ENCODE assay signal across 16 cellular contexts in the genomic region with DNA sequence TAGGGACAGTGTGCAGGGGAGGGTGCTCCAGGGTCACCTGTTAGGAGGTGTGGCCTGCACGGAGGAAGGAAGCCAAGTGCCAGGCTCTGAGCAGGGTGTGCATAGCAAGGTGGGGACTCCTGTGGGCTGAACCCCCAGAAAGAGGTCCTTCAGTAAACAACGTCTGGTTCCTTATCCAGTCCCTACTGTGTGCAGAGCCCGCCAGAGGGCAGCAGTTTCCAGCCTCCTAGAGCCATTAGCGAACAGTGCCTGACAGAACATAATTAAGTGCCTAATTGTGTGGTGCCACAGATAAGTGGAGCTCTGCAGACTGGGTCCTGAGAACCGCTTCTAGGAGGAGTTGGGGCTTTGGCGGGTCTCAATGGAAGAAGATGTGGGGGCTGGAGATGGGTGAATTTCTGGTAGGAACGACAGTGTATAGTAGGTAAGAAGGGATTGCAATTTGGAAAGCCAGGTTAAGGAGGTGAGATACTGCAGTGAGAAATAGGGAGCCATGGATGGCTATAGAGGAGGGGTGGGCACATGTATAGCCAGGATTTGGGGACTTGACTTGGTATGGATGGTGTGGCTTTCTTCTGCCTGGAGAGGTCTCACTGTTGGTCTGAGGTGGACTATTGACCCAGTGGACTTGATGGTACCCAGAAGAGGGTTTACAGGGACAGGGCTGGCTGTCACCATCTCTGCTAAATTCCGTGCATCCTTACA.
A peak's percentile ranks its signal among the peaks of the same experiment; 100 is the strongest.
DNase-seq lines count a peak whose midpoint lies in the region; ATAC-seq and TF ChIP-seq lines count a peak whose summit lies in the region.
"Had no signal": no experiment of that assay in that cellular context is flagged by ENCODE, and none has a peak within 500 bp of the region (broad histone marks: within the 10 kb centered on the region; RNA-seq: fewer than 3 reads in every experiment).

No MANE protein-coding gene starts in this region.

- CTCF ChIA-PET in WTC11 (lab: Charles Lee), result interaction anchor here (0.6 to 5.5 kb wide), 19 partner anchors 10 to 359 kb away, joined by 3 to 77 read pairs (median 4); no protein-coding TSS in a partner anchor

- ATAC-seq in WTC11, result peak; percentile 57
- no peak for ATAC-seq in GM21737 (IDR thresholded peaks at IDR 0.05; ENCODE audit: unreplicated experiment)
- no peak for ATAC-seq in HG02678 (IDR thresholded peaks at IDR 0.05; ENCODE audit: unreplicated experiment)
- ATAC-seq: activated CD8-positive, alpha-beta T cell treated with anti-CD3 and anti-CD28 coated beads, Interleukin-2, amount 10 ng/mL, durations not matched to agents 7 days and 5 days had no signal

- POLR2A ChIA-PET in WTC11 (lab: Charles Lee), result no interaction called here

- H3K27ac Mint-ChIP-seq in WTC11, result no peak overlapping the region
- H3K27ac Mint-ChIP-seq in neural progenitor cell, result no peak overlapping the region
- H3K27ac Mint-ChIP-seq: activated CD8-positive, alpha-beta T cell treated with anti-CD3 and anti-CD28 coated beads, Interleukin-2, amount 10 ng/mL, durations not matched to agents 7 days and 5 days; activated T-helper 1 cell treated with anti-CD3 and anti-CD28 coated beads, Interleukin-12 subunit alpha, Interleukin-12 subunit beta, Interleukin-2, Interleukin-4 antibody, amounts not matched to agents 30 ng/mL and 10 ng/mL and 1 ng/mL, durations not matched to agents 14 hours and 24 hours and 36 hours had no signal

- H3K4me1 ChIP-seq in KMS-11 (ENCODE audit: low read depth, poor library complexity, severe bottlenecking) (no peaks in the 10 kb centered on the region), neural progenitor cell (peaks cover 24% of the 10 kb centered on the region)
- H3K4me1 ChIP-seq: prostate gland had no signal

- H3K27me3 Mint-ChIP-seq in WTC11 (ENCODE audit: low read depth) (no peaks in the 10 kb centered on the region), neural progenitor cell (ENCODE audit: insufficient read depth, low read depth) (peaks cover 9% of the 10 kb centered on the region)

- DNase-seq in GM06990 (ENCODE audit: extremely low read depth, insufficient read length), result no peak
- DNase-seq in WTC11 (ENCODE audit: low spot score), result peak; percentile 72
- DNase-seq in neural progenitor cell (ENCODE audit: low spot score), result peak; percentile 71
- DNase-seq in NCI-H748 treated with DMSO at 0.1 percent for 48 hours (lab: John Stamatoyannopoulos, UW), result no peak
- DNase-seq in DMS53 treated with DMSO at 0.1 percent for 48 hours (lab: John Stamatoyannopoulos, UW; ENCODE audit: unreplicated experiment), result no peak
- DNase-seq: activated CD8-positive, alpha-beta T cell treated with anti-CD3 and anti-CD28 coated beads, Interleukin-2, amount 10 ng/mL, durations not matched to agents 7 days and 5 days; amniotic stem cell; CD4-positive, CD25-positive, alpha-beta regulatory T cell; GDM1; NCI-H1105 had no signal

- H3K4me1 Mint-ChIP-seq in WTC11 (peaks cover 58% of the 10 kb centered on the region), neural progenitor cell (peaks cover 39% of the 10 kb centered on the region)

- no peaks in the 10 kb centered on the region for H3K36me3 Mint-ChIP-seq in WTC11
- no peaks in the 10 kb centered on the region for H3K36me3 Mint-ChIP-seq in neural progenitor cell
- H3K36me3 Mint-ChIP-seq: CD4-positive, CD25-positive, alpha-beta regulatory T cell had no signal

- H2AFZ ChIP-seq in KMS-11 (ENCODE audit: low read depth) (no peak overlapping the region), neural progenitor cell (replicated peaks) (no peak overlapping the region)

- H3K27me3 ChIP-seq in GM06990 (replicated peaks; ENCODE audit: control insufficient read depth, insufficient read depth, low read length) (no peaks in the 10 kb centered on the region; the same call in 1 of the 2 replicates), KMS-11 (ENCODE audit: insufficient read depth, low read depth) (no peaks in the 10 kb centered on the region), neural progenitor cell (peaks cover 10% of the 10 kb centered on the region)

- H3K4me3 ChIP-seq in GM06990 (replicated peaks; ENCODE audit: low read depth, low read length), result no peak overlapping the region
- no peak overlapping the region for H3K4me3 ChIP-seq in KMS-11 (IDR thresholded peaks at IDR 0.05; ENCODE audit: insufficient read depth, low read depth, low read length)
- no peak overlapping the region for H3K4me3 ChIP-seq in neural progenitor cell
- H3K4me3 ChIP-seq: prostate gland, SK-N-MC had no signal

- no peak overlapping the region for H3K27ac ChIP-seq in KMS-11
- no peak overlapping the region for H3K27ac ChIP-seq in neural progenitor cell
- H3K27ac ChIP-seq: prostate gland had no signal

- no peaks in the 10 kb centered on the region for H3K79me2 ChIP-seq in KMS-11 (ENCODE audit: insufficient read depth, low read depth)
- H3K79me2 ChIP-seq in neural progenitor cell (ENCODE audit: low read depth), result no peaks in the 10 kb centered on the region

- H3K4me3 Mint-ChIP-seq in WTC11 (no peak overlapping the region), neural progenitor cell (no peak overlapping the region)
- H3K4me3 Mint-ChIP-seq: activated CD8-positive, alpha-beta T cell treated with anti-CD3 and anti-CD28 coated beads, Interleukin-2, amount 10 ng/mL, durations not matched to agents 7 days and 5 days; activated T-helper 1 cell treated with anti-CD3 and anti-CD28 coated beads, Interleukin-12 subunit alpha, Interleukin-12 subunit beta, Interleukin-2, Interleukin-4 antibody, amounts not matched to agents 30 ng/mL and 10 ng/mL and 1 ng/mL, durations not matched to agents 14 hours and 24 hours and 36 hours had no signal

- H3K9ac ChIP-seq in KMS-11, result no peak overlapping the region
- H3K9ac ChIP-seq in neural progenitor cell, result no peak overlapping the region

- H3K4me2 ChIP-seq in KMS-11, result no peak overlapping the region
- no peak overlapping the region for H3K4me2 ChIP-seq in neural progenitor cell

- H3K36me3 ChIP-seq in GM06990 (ENCODE audit: control insufficient read depth, insufficient read depth, low read length), result no peaks in the 10 kb centered on the region
- no peaks in the 10 kb centered on the region for H3K36me3 ChIP-seq in KMS-11 (ENCODE audit: insufficient read depth)
- no peaks in the 10 kb centered on the region for H3K36me3 ChIP-seq in neural progenitor cell
- H3K36me3 ChIP-seq: prostate gland had no signal

- no peaks in the 10 kb centered on the region for H4K20me1 ChIP-seq in KMS-11 (ENCODE audit: insufficient read depth)
- H4K20me1 ChIP-seq in neural progenitor cell (ENCODE audit: low read depth), result no peaks in the 10 kb centered on the region

- H3K9me3 ChIP-seq in neural progenitor cell (ENCODE audit: low read depth), result no peaks in the 10 kb centered on the region
- H3K9me3 ChIP-seq: prostate gland had no signal

- no peaks in the 10 kb centered on the region for H3K9me3 Mint-ChIP-seq in WTC11
- no peaks in the 10 kb centered on the region for H3K9me3 Mint-ChIP-seq in neural progenitor cell
- H3K9me3 Mint-ChIP-seq: activated T-helper 1 cell treated with anti-CD3 and anti-CD28 coated beads, Interleukin-12 subunit alpha, Interleukin-12 subunit beta, Interleukin-2, Interleukin-4 antibody, amounts not matched to agents 30 ng/mL and 10 ng/mL and 1 ng/mL, durations not matched to agents 14 hours and 24 hours and 36 hours had no signal

- no peaks in the 10 kb centered on the region for H3F3A ChIP-seq in neural progenitor cell (ENCODE audit: low read depth)

- peak; percentile 31 for TF ChIP-seq CTCF in GM06990 (IDR thresholded peaks at IDR 0.05; ENCODE audit: insufficient read depth, low read length, poor library complexity, severe bottlenecking)
- TF ChIP-seq CTCF in KMS-11 (conservative IDR thresholded peaks at IDR 0.05; ENCODE audit: low read depth, low read length), result peak; percentile 34; the same call in 1 of the 2 replicates
- TF ChIP-seq CTCF in WTC11 (IDR thresholded peaks at IDR 0.05), result no peak
- TF ChIP-seq CTCF in neural progenitor cell (IDR thresholded peaks at IDR 0.05), result peak; percentile 68

TF ChIP-seq in WTC11, 78 proteins besides CTCF, POLR2A, EP300 and RAD21:
- TF ChIP-seq GTF2I (CRISPR knock-in tag; conservative IDR thresholded peaks at IDR 0.05), result peak; percentile 79
- TF ChIP-seq, protein P1, sequence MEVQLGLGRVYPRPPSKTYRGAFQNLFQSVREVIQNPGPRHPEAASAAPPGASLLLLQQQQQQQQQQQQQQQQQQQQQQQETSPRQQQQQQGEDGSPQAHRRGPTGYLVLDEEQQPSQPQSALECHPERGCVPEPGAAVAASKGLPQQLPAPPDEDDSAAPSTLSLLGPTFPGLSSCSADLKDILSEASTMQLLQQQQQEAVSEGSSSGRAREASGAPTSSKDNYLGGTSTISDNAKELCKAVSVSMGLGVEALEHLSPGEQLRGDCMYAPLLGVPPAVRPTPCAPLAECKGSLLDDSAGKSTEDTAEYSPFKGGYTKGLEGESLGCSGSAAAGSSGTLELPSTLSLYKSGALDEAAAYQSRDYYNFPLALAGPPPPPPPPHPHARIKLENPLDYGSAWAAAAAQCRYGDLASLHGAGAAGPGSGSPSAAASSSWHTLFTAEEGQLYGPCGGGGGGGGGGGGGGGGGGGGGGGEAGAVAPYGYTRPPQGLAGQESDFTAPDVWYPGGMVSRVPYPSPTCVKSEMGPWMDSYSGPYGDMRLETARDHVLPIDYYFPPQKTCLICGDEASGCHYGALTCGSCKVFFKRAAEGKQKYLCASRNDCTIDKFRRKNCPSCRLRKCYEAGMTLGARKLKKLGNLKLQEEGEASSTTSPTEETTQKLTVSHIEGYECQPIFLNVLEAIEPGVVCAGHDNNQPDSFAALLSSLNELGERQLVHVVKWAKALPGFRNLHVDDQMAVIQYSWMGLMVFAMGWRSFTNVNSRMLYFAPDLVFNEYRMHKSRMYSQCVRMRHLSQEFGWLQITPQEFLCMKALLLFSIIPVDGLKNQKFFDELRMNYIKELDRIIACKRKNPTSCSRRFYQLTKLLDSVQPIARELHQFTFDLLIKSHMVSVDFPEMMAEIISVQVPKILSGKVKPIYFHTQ (CRISPR knock-in tag; IDR thresholded peaks at IDR 0.05), result no peak

Comparison
In these comparisons a context has a peak if more than half of its experiments do, and no peak if none do; other contexts are left out.
1. DNase-seq: peak in WTC11 (single experiment) and neural progenitor cell (single experiment); none in GM06990 (single experiment), NCI-H748 treated with DMSO at 0.1 percent for 48 hours (single experiment) and DMS53 treated with DMSO at 0.1 percent for 48 hours (single experiment).